ENCODE assay signal across 10 cellular contexts in the genomic region with DNA sequence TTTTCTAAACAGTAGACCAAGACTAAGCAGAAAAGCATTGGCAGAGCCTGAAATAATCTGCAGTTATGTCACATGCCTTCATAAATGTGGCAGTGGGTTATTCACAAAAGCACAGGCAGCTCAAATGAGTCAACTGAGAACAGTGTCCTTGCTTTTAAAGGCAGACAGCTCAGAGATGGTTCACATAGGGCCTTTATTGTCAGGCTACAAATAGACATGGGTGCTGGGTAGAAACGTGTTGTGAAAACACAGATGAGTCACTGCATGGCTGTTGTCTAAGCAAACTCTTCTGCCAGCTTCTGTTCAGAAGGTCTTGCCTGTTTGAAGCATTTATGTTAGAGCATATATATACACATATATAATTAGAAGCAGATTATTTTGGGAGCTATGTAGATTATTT.
DNase-seq lines count a peak whose midpoint lies in the region; ATAC-seq, FAIRE-seq and TF ChIP-seq lines count a peak whose summit lies in the region.
"Had no signal": no experiment of that assay in that cellular context is flagged by ENCODE, and none has a peak within 500 bp of the region (broad histone marks: within the 10 kb centered on the region; RNA-seq: fewer than 3 reads in every experiment).

No MANE protein-coding gene starts in this region.

- H3K27ac ChIP-seq in A673 (ENCODE audit: low read depth, low read length, poor library complexity, severe bottlenecking) (no peak overlapping the region), Peyer's patch (no peak overlapping the region)

- TF ChIP-seq POLR2A in Peyer's patch (IDR thresholded peaks at IDR 0.05) (no peak), H54 (IDR thresholded peaks at IDR 0.05; ENCODE audit: low read depth, low read length) (no peak)

- H3K36me3 ChIP-seq in A673 (ENCODE audit: insufficient read depth, low read length, poor library complexity, severe bottlenecking) (no peaks in the 10 kb centered on the region), Peyer's patch (no peaks in the 10 kb centered on the region)

- ATAC-seq in HG03442 (IDR thresholded peaks at IDR 0.05; ENCODE audit: unreplicated experiment) (peak; percentile 88), left colon (peak; percentile 67), HG03280 (IDR thresholded peaks at IDR 0.05; ENCODE audit: unreplicated experiment) (no peak)
- ATAC-seq: GM23338 had no signal

- no peaks in the 10 kb centered on the region for H3K36me3 Mint-ChIP-seq in type B pancreatic cell

- no peaks in the 10 kb centered on the region for H3K9me3 Mint-ChIP-seq in type B pancreatic cell
- H3K9me3 Mint-ChIP-seq: GM23338 had no signal

- H3K27ac Mint-ChIP-seq in type B pancreatic cell = no peak overlapping the region
- H3K27ac Mint-ChIP-seq: B cell, GM23338 had no signal

- H3K4me1 Mint-ChIP-seq in type B pancreatic cell (ENCODE audit: unreplicated experiment) = peaks cover 7% of the 10 kb centered on the region
- H3K4me1 Mint-ChIP-seq: B cell, GM23338 had no signal

- FAIRE-seq in H54 (lab: Jason Lieb, UNC) = no peak

- no TSS peak for BruUV-seq in A673 (replicated peaks; lab: Mats Ljungman, UMichigan)

- H3K4me3 Mint-ChIP-seq in type B pancreatic cell = no peak overlapping the region
- H3K4me3 Mint-ChIP-seq: B cell, GM23338 had no signal

- no peaks in the 10 kb centered on the region for H3K27me3 Mint-ChIP-seq in type B pancreatic cell

- intact Hi-C loops in A673 (cut with micrococcal nuclease; ENCODE audit: unreplicated experiment) (no loop called here), left colon (cut with DNase I, micrococcal nuclease) (no loop called here)

- H3K27me3 ChIP-seq in A673 (replicated peaks; ENCODE audit: insufficient read depth, low read depth, low read length, poor library complexity) = no peaks in the 10 kb centered on the region
- H3K27me3 ChIP-seq in Peyer's patch = no peaks in the 10 kb centered on the region

- peaks cover 7% of the 10 kb centered on the region for H3K4me1 ChIP-seq in A673 (ENCODE audit: insufficient read depth, low read length, poor library complexity, severe bottlenecking)
- no peaks in the 10 kb centered on the region for H3K4me1 ChIP-seq in Peyer's patch

- no peak overlapping the region for H3K4me3 ChIP-seq in A673 (ENCODE audit: low read depth, low read length, poor library complexity, severe bottlenecking)
- H3K4me3 ChIP-seq in choroid plexus epithelial cell (ENCODE audit: low read depth, low read length) = no peak overlapping the region
- no peak overlapping the region for H3K4me3 ChIP-seq in Peyer's patch
- H3K4me3 ChIP-seq: GM23338 had no signal

- POLR2A ChIA-PET in A673 (lab: Charles Lee; ENCODE audit: low non-redundant PET) = no interaction called here

- TF ChIP-seq CTCF in A673 (conservative IDR thresholded peaks at IDR 0.05; ENCODE audit: low read depth, low read length) (no peak), choroid plexus epithelial cell (conservative IDR thresholded peaks at IDR 0.05; ENCODE audit: low read depth, low read length) (no peak), Peyer's patch (IDR thresholded peaks at IDR 0.05) (no peak), type B pancreatic cell (conservative IDR thresholded peaks at IDR 0.05) (no peak)

- CTCF ChIA-PET in A673 (lab: Charles Lee) = no interaction called here

- DNase-seq in A673 (ENCODE audit: low spot score) (peak; percentile 0), choroid plexus epithelial cell (ENCODE audit: low read depth) (peak; percentile 36), left colon (no peak), Peyer's patch (no peak), H54 (ENCODE audit: insufficient read length, low spot score) (no peak), type B pancreatic cell (ENCODE audit: extremely low spot score, unreplicated experiment) (no peak)

- H3K9me3 ChIP-seq in A673 (ENCODE audit: low read depth, low read length, poor library complexity, severe bottlenecking) (no peaks in the 10 kb centered on the region), Peyer's patch (no peaks in the 10 kb centered on the region)

Comparison
In these comparisons a context has a peak if more than half of its experiments do, and no peak if none do; other contexts are left out.
1. DNase-seq: peak in A673 (single experiment) and choroid plexus epithelial cell (single experiment); none in left colon (0 of 2), Peyer's patch (0 of 3), H54 (single experiment) and type B pancreatic cell (single experiment).